ENCODE assay signal across 25 cellular contexts in the genomic region with DNA sequence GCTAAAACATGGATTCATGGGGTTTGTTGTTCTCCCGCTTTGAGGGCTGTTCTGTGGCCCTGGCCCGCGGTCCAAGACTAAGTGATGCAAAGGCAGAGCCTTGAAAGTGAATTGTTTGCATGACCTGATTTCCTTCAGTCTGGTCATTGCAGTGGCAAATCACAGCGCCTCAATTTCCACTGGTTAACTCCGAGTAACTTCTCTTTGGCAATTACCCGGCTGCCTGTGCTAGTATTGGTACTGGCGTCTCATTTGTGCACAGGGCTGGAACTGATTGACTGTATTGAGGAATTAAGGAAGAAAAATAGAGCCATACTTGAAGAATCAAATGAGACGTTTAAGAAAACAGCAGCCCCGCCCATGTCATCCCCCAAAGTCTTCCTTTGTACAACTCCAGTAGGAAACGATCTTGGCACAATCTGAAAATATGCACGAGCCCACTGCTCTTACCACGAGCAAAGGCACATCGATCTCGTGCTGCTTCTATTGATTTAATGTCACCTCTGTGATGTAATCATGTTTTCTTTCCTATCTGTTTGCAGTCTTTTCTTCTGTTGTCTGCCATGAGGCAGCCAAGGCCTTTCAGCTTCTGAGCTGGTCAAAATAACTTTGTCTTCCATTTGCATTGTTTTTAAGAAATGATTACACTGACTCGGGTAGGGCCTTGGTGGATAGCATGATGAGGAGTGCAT.
DNase-seq lines count a peak whose midpoint lies in the region; ATAC-seq, FAIRE-seq and TF ChIP-seq lines count a peak whose summit lies in the region.
"Had no signal": no experiment of that assay in that cellular context is flagged by ENCODE, and none has a peak within 500 bp of the region (broad histone marks: within the 10 kb centered on the region; RNA-seq: fewer than 3 reads in every experiment).

No MANE protein-coding gene starts in this region.

- no peaks in the 10 kb centered on the region for H3K79me2 ChIP-seq in HepG2 (ENCODE audit: insufficient read depth, low read length)

- no peaks in the 10 kb centered on the region for H3K36me3 ChIP-seq in HepG2 (replicated peaks in 1 of 2; ENCODE audit: control insufficient read depth in 1 of 2, insufficient read depth in 2 of 2, low read length in 2 of 2)
- H3K36me3 ChIP-seq: BLaER1, SJSA1 had no signal

- peaks cover 29% of the 10 kb centered on the region for H3K9me3 Mint-ChIP-seq in WTC11

- FAIRE-seq in HepG2 (lab: Jason Lieb, UNC) = no peak
- FAIRE-seq: A204.1, D721Med, GM18507 had no signal

- no peak overlapping the region for H2AFZ ChIP-seq in HepG2 (ENCODE audit: low read length)
- H2AFZ ChIP-seq: GM23338 had no signal

- H3K9ac ChIP-seq in HepG2 (ENCODE audit: insufficient read depth, low read depth, low read length) = no peak overlapping the region
- H3K9ac ChIP-seq: BLaER1, KMS-11 had no signal

- H3K27me3 ChIP-seq in HepG2 (ENCODE audit: control insufficient read depth in 1 of 2, insufficient read depth in 2 of 2, low read length in 2 of 2) = peaks cover 2 to 31% of the 10 kb centered on the region in 2 experiments; a peak in 3 of 5 replicates
- H3K27me3 ChIP-seq: BLaER1 had no signal

- TF ChIP-seq EP300 in HepG2 (IDR thresholded peaks at IDR 0.05; ENCODE audit: low read depth in 2 of 2, low read length in 2 of 2) (no peak), HepG2 (CRISPR knock-in tag; IDR thresholded peaks at IDR 0.05; ENCODE audit: borderline replicate concordance) (no peak)

- H3K27ac Mint-ChIP-seq in WTC11 = no peak overlapping the region
- H3K27ac Mint-ChIP-seq: CD4-positive, CD25-positive, alpha-beta regulatory T cell; GM23338; IgD-negative memory B cell had no signal

- no peaks in the 10 kb centered on the region; the same call in 1 of the 2 replicates for H4K20me1 ChIP-seq in HepG2 (ENCODE audit: insufficient read depth, low read length)
- H4K20me1 ChIP-seq: BLaER1 had no signal

- H3K9me3 ChIP-seq in HepG2 (ENCODE audit: low read length) = no peaks in the 10 kb centered on the region
- H3K9me3 ChIP-seq: BLaER1, SJSA1 had no signal

- DNase-seq in WTC11 (ENCODE audit: low spot score) = no peak
- peak; percentile 31 for DNase-seq in coronary artery (ENCODE audit: low spot score)
- no peak for DNase-seq in HepG2 (ENCODE audit: low spot score)
- peak; percentile 36 for DNase-seq in retina
- no peak for DNase-seq in OCI-M2 (lab: John Stamatoyannopoulos, UW; ENCODE audit: unreplicated experiment)
- DNase-seq in COLO829 (ENCODE audit: low spot score) = no peak
- DNase-seq: CD4-positive, CD25-positive, alpha-beta regulatory T cell; DMS53; HCEC 1CT; MM.1S; NCI-H1694; NCI-H2029 treated with DMSO at 0.1 percent for 48 hours; NCI-H446 treated with DMSO at 0.1 percent for 48 hours; NCI-H526 treated with DMSO at 0.1 percent for 48 hours; Right ventricle myocardium superior; RPMI8226 had no signal

- in situ Hi-C loops in HepG2 (cut with HindIII; ENCODE audit: extremely low pct_ligation_motif_present, low pct_unique_long_range_greater_than_20kb) = no loop called here

- intact Hi-C loops in HepG2 (cut with micrococcal nuclease; ENCODE audit: unreplicated experiment) = no loop called here

- no peak overlapping the region for H3K27ac ChIP-seq in coronary artery
- H3K27ac ChIP-seq in HepG2 (ENCODE audit: extremely low read length, insufficient read depth, low read length) = no peak overlapping the region
- H3K27ac ChIP-seq: BLaER1, KMS-11, SJSA1 had no signal

- BruUV-seq in HepG2 (replicated peaks; lab: Mats Ljungman, UMichigan) = no TSS peak

- H3K27me3 Mint-ChIP-seq in WTC11 (ENCODE audit: low read depth) = peaks cover 10% of the 10 kb centered on the region; the same call in 1 of the 2 replicates
- H3K27me3 Mint-ChIP-seq: IgD-negative memory B cell had no signal

- ATAC-seq in WTC11 = peak; percentile 76
- ATAC-seq in HepG2 = 0 out of 3 replicates have a peak, but pooled peaks have one; percentile 26
- ATAC-seq in GM19397 (IDR thresholded peaks at IDR 0.05; ENCODE audit: unreplicated experiment) = no peak
- ATAC-seq: GM23338 had no signal

- peaks cover 19% of the 10 kb centered on the region for H3K36me3 Mint-ChIP-seq in WTC11
- H3K36me3 Mint-ChIP-seq: CD4-positive, CD25-positive, alpha-beta regulatory T cell; IgD-negative memory B cell had no signal

- H3K4me2 ChIP-seq in HepG2 (ENCODE audit: low read depth, low read length) = no peak overlapping the region
- H3K4me2 ChIP-seq: BLaER1, GM23338, KMS-11 had no signal

- 10% methylated on average over 13 of the region's 15 CpGs for WGBS in HepG2 (ENCODE audit: low lambda C conversion rate)

- H3K4me1 ChIP-seq in HepG2 (ENCODE audit: insufficient read depth, low read length) = no peaks in the 10 kb centered on the region
- H3K4me1 ChIP-seq: SJSA1 had no signal

- TF ChIP-seq CTCF in WTC11 (IDR thresholded peaks at IDR 0.05) (no peak), coronary artery (IDR thresholded peaks at IDR 0.05) (no peak), HepG2 (CRISPR knock-in tag; IDR thresholded peaks at IDR 0.05) (no peak)

- POLR2A ChIA-PET in WTC11 (lab: Charles Lee) = no interaction called here
- POLR2A ChIA-PET in HepG2 (lab: Yijun Ruan, JAX) = no interaction called here

- TF ChIP-seq POLR2A in HepG2 (IDR thresholded peaks at IDR 0.05; ENCODE audit: insufficient read depth in 1 of 2, low read depth in 2 of 2, low read length in 2 of 2) = no peak

- CTCF ChIA-PET in WTC11 (lab: Charles Lee) (no interaction called here), HepG2 (lab: Yijun Ruan, JAX; ENCODE audit: low intra/inter-chr PET ratio, low total read pairs) (no interaction called here)

- H3K4me3 Mint-ChIP-seq in WTC11 = no peak overlapping the region
- H3K4me3 Mint-ChIP-seq: CD4-positive, CD25-positive, alpha-beta regulatory T cell; GM23338; IgD-negative memory B cell had no signal

- TF ChIP-seq RAD21 in HepG2 (CRISPR knock-in tag; IDR thresholded peaks at IDR 0.05) = no peak

- H3K4me3 ChIP-seq in coronary artery (no peak overlapping the region), HepG2 (replicated peaks in 1 of 3; ENCODE audit: insufficient read depth in 1 of 3, low read depth in 2 of 3, low read length in 3 of 3) (no peak overlapping the region)
- H3K4me3 ChIP-seq: BLaER1, GM23338, SJSA1 had no signal

- peaks cover 29% of the 10 kb centered on the region for H3K4me1 Mint-ChIP-seq in WTC11
- H3K4me1 Mint-ChIP-seq: CD4-positive, CD25-positive, alpha-beta regulatory T cell; GM23338; IgD-negative memory B cell had no signal

TF ChIP-seq in WTC11, 78 proteins besides CTCF, POLR2A, EP300 and RAD21 (continues in another document):
- TF ChIP-seq ETV6 (CRISPR knock-in tag; IDR thresholded peaks at IDR 0.05) = no peak
- no peak for TF ChIP-seq AFF4 (CRISPR knock-in tag; IDR thresholded peaks at IDR 0.05; ENCODE audit: borderline replicate concordance)

TF ChIP-seq in HepG2, 621 proteins besides CTCF, POLR2A, EP300 and RAD21:
- TF ChIP-seq ONECUT2 (CRISPR knock-in tag; IDR thresholded peaks at IDR 0.05) = peak; percentile 89
- TF ChIP-seq BCL6 (CRISPR knock-in tag; IDR thresholded peaks at IDR 0.05) = peak; percentile 40; the same call in 1 of the 2 replicates
- TF ChIP-seq KAT2B (IDR thresholded peaks at IDR 0.05; ENCODE audit: borderline replicate concordance, low read depth, low read length) = peak; percentile 93
- TF ChIP-seq SOX6 (IDR thresholded peaks at IDR 0.05) = no peak
- TF ChIP-seq SOX6 (CRISPR knock-in tag; IDR thresholded peaks at IDR 0.05) = peak; percentile 73
- TF ChIP-seq RERE (CRISPR knock-in tag; IDR thresholded peaks at IDR 0.05; ENCODE audit: low read depth) = no peak
- TF ChIP-seq GATAD2A (CRISPR knock-in tag; IDR thresholded peaks at IDR 0.05) = peak; percentile 79
- 0 out of 2 replicates have a peak, but pooled peaks have one; percentile 44 for TF ChIP-seq FOXA3 (CRISPR knock-in tag; IDR thresholded peaks at IDR 0.05)
- no peak for TF ChIP-seq ZNF614 (CRISPR knock-in tag; IDR thresholded peaks at IDR 0.05; ENCODE audit: borderline replicate concordance)
- TF ChIP-seq BHLHE40 (IDR thresholded peaks at IDR 0.05; ENCODE audit: low read length) = peak; percentile 59
- no peak for TF ChIP-seq SOX13 (IDR thresholded peaks at IDR 0.05)
- peak in 1 of 2 experiments; percentile 64; a peak in 1 of 4 replicates for TF ChIP-seq SOX13 (CRISPR knock-in tag; conservative IDR thresholded peaks at IDR 0.05 in 1 of 2, IDR thresholded peaks at IDR 0.05 in 1 of 2)
- TF ChIP-seq ARID2 (CRISPR knock-in tag; IDR thresholded peaks at IDR 0.05; ENCODE audit: borderline replicate concordance) = no peak
TF ChIP-seq in HepG2: peak in this region for 8.

Comparison
In these comparisons a context has a peak if more than half of its experiments do, and no peak if none do; other contexts are left out.
1. DNase-seq: peak in coronary artery (single experiment) and retina (single experiment); none in WTC11 (single experiment), HepG2 (single experiment), OCI-M2 (single experiment) and COLO829 (single experiment).